25 cellular contexts compared by ENCODE assay signal in the genomic region with DNA sequence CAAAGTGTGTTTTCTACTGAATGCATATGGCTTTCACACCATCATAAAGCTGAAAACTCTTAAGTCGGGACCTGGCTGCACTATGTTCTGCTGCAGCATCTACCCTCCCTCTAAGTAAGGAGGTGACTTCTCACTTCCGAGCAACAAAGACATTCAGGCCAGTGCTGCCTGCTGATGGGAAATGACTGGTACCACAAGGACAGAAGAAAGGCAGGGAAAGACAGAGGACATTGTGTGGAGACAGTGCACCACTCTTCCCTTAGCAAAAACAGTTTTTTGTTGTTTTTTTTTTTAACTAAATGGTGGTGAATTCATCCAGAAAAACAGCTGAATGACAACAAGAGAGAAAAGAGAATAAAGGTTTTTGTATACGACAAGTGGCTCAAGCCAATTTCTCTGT.
A peak's percentile ranks its signal among the peaks of the same experiment; 100 is the strongest.
DNase-seq lines count a peak whose midpoint lies in the region; ATAC-seq, FAIRE-seq and TF ChIP-seq lines count a peak whose summit lies in the region.
"Had no signal": no experiment of that assay in that cellular context is flagged by ENCODE, and none has a peak within 500 bp of the region (broad histone marks: within the 10 kb centered on the region; RNA-seq: fewer than 3 reads in every experiment).

No MANE protein-coding gene starts in this region.

- no peak for ATAC-seq in GM19324 (IDR thresholded peaks at IDR 0.05; ENCODE audit: low FRiP score, unreplicated experiment)
- ATAC-seq: GM12878, SK-N-SH treated with all-trans-retinoic acid at 6 μM for 48 hours had no signal

- peaks cover 13% of the 10 kb centered on the region for H3K4me1 Mint-ChIP-seq in activated naive CD4-positive, alpha-beta T cell treated with anti-CD3 and anti-CD28 coated beads, Interleukin-2, amount 10 ng/mL, durations not matched to agents 7 days and 5 days

- H3K27me3 Mint-ChIP-seq in activated naive CD4-positive, alpha-beta T cell treated with anti-CD3 and anti-CD28 coated beads, Interleukin-2, amount 10 ng/mL, durations not matched to agents 7 days and 5 days: peaks cover 15% of the 10 kb centered on the region

- H3K27ac Mint-ChIP-seq in activated naive CD4-positive, alpha-beta T cell treated with anti-CD3 and anti-CD28 coated beads, Interleukin-2, amount 10 ng/mL, durations not matched to agents 7 days and 5 days: no peak overlapping the region
- H3K27ac Mint-ChIP-seq: CD4-positive, alpha-beta memory T cell; HFFc6 had no signal

- FAIRE-seq in H54 (lab: Jason Lieb, UNC): no peak
- FAIRE-seq: GM12878, GM19239, H1 had no signal

- peak; percentile 96 for DNase-seq in Ammon's horn (ENCODE audit: low spot score)
- DNase-seq in anterior cingulate cortex (lab: John Stamatoyannopoulos, UW): peak in 37 of 58 donors; percentile 6 to 89 (median 59)
- DNase-seq in hippocampal formation (lab: John Stamatoyannopoulos, UW): peak; percentile 71 to 95
- peak; percentile 61 for DNase-seq in occipital lobe (lab: John Stamatoyannopoulos, UW)
- no peak for DNase-seq in activated naive CD4-positive, alpha-beta T cell treated with anti-CD3 and anti-CD28 coated beads, Interleukin-2, amount 50 U/mL, for 16 hours
- no peak for DNase-seq in H54 (ENCODE audit: insufficient read length, low spot score)
- DNase-seq in activated naive CD4-positive, alpha-beta T cell treated with anti-CD3 and anti-CD28 coated beads, Interleukin-2, amount 10 ng/mL, durations not matched to agents 7 days and 5 days: no peak
- DNase-seq: 8988T; CD4-positive, alpha-beta memory T cell; DMS53; EL; HFFc6; KG1; NCI-H1105 treated with DMSO at 0.1 percent for 48 hours; NCI-H187; NCI-H2107; NCI-H510A; NCI-H774; RPMI8226; SHP77 treated with DMSO at 0.1 percent for 48 hours had no signal

- no peaks in the 10 kb centered on the region for H3K36me3 Mint-ChIP-seq in activated naive CD4-positive, alpha-beta T cell treated with anti-CD3 and anti-CD28 coated beads, Interleukin-2, amount 10 ng/mL, durations not matched to agents 7 days and 5 days
- H3K36me3 Mint-ChIP-seq: CD4-positive, alpha-beta memory T cell had no signal

- H3K4me3 Mint-ChIP-seq in activated naive CD4-positive, alpha-beta T cell treated with anti-CD3 and anti-CD28 coated beads, Interleukin-2, amount 10 ng/mL, durations not matched to agents 7 days and 5 days: no peak overlapping the region
- H3K4me3 Mint-ChIP-seq: CD4-positive, alpha-beta memory T cell had no signal

- CTCF ChIA-PET in activated naive CD4-positive, alpha-beta T cell treated with anti-CD3 and anti-CD28 coated beads, Interleukin-2, amount 10 ng/mL, durations not matched to agents 7 days and 5 days (lab: Charles Lee): no interaction called here

- no peaks in the 10 kb centered on the region for H3K9me3 Mint-ChIP-seq in activated naive CD4-positive, alpha-beta T cell treated with anti-CD3 and anti-CD28 coated beads, Interleukin-2, amount 10 ng/mL, durations not matched to agents 7 days and 5 days
- H3K9me3 Mint-ChIP-seq: HFFc6 had no signal

- TF ChIP-seq POLR2A in H54 (IDR thresholded peaks at IDR 0.05; ENCODE audit: low read depth, low read length): no peak

Comparison
In these comparisons a context has a peak if more than half of its experiments do, and no peak if none do; other contexts are left out.
1. DNase-seq: peak in Ammon's horn (single experiment), anterior cingulate cortex (37 of 58), hippocampal formation (2 of 2) and occipital lobe (single experiment); none in activated naive CD4-positive, alpha-beta T cell treated with anti-CD3 and anti-CD28 coated beads, Interleukin-2, amount 50 U/mL, for 16 hours (single experiment), H54 (single experiment) and activated naive CD4-positive, alpha-beta T cell treated with anti-CD3 and anti-CD28 coated beads, Interleukin-2, amount 10 ng/mL, durations not matched to agents 7 days and 5 days (single experiment).